13 cellular contexts compared by ENCODE assay signal in genomic region chr2:183284606-183285005, GRCh38.
DNase-seq lines count a peak whose midpoint lies in the region; TF ChIP-seq lines count a peak whose summit lies in the region.
"Had no signal": no experiment of that assay in that cellular context is flagged by ENCODE, and none has a peak within 500 bp of the region (broad histone marks: within the 10 kb centered on the region; RNA-seq: fewer than 3 reads in every experiment).

No MANE protein-coding gene starts in this region.

- H3K36me3 ChIP-seq in vagina = no peaks in the 10 kb centered on the region
- H3K36me3 ChIP-seq: upper lobe of left lung had no signal

- no peaks in the 10 kb centered on the region for H3K27me3 ChIP-seq in vagina
- H3K27me3 ChIP-seq: upper lobe of left lung had no signal

- no peak overlapping the region for H3K4me3 ChIP-seq in astrocyte of the cerebellum (ENCODE audit: low read depth, low read length)
- no peak overlapping the region for H3K4me3 ChIP-seq in vagina
- H3K4me3 ChIP-seq: upper lobe of left lung had no signal

- intact Hi-C loops in vagina (cut with DNase I) = no loop called here

- in situ Hi-C loops in astrocyte of the cerebellum (cut with HindIII; ENCODE audit: low sequenced_read_pairs) = no loop called here

- no peak overlapping the region for H3K27ac ChIP-seq in vagina
- H3K27ac ChIP-seq: upper lobe of left lung had no signal

- H3K4me1 ChIP-seq in vagina = no peaks in the 10 kb centered on the region
- H3K4me1 ChIP-seq: upper lobe of left lung had no signal

- no peak for TF ChIP-seq POLR2A in vagina (IDR thresholded peaks at IDR 0.05)

- DNase-seq in AG08395 (ENCODE audit: low spot score) = peak; percentile 67
- peak; percentile 98 for DNase-seq in HS-5 (ENCODE audit: low read depth)
- DNase-seq in astrocyte of the cerebellum (ENCODE audit: low read depth) = peak; percentile 6
- peak; percentile 82 for DNase-seq in iris pigment epithelial cell (ENCODE audit: low read depth)
- DNase-seq in effector CD8-positive, alpha-beta T cell (lab: John Stamatoyannopoulos, UW) = no peak
- DNase-seq in SKM-1 (lab: John Stamatoyannopoulos, UW; ENCODE audit: unreplicated experiment) = no peak
- no peak for DNase-seq in stimulated activated CD4-positive, alpha-beta T cell treated with anti-CD3 and anti-CD28 coated beads, Interleukin-2, amount 100 ng/mL, for 48 hours
- no peak for DNase-seq in vagina (ENCODE audit: extremely low spot score in 2 of 2)
- DNase-seq: activated naive CD4-positive, alpha-beta T cell treated with Interleukin-2 at 50 U/mL for 16 hours; midbrain; NCI-H187 treated with DMSO at 0.1 percent for 48 hours; NCI-H526 treated with DMSO at 0.1 percent for 48 hours; upper lobe of left lung had no signal

- no peaks in the 10 kb centered on the region for H3K9me3 ChIP-seq in vagina
- H3K9me3 ChIP-seq: upper lobe of left lung had no signal

- TF ChIP-seq CTCF in astrocyte of the cerebellum (IDR thresholded peaks at IDR 0.05; ENCODE audit: low read depth, low read length, missing control alignments) (no peak), vagina (IDR thresholded peaks at IDR 0.05) (no peak)

Comparison
In these comparisons a context has a peak if more than half of its experiments do, and no peak if none do; other contexts are left out.
1. DNase-seq: peak in AG08395 (single experiment), HS-5 (single experiment), astrocyte of the cerebellum (single experiment) and iris pigment epithelial cell (single experiment); none in effector CD8-positive, alpha-beta T cell (single experiment), SKM-1 (single experiment), stimulated activated CD4-positive, alpha-beta T cell treated with anti-CD3 and anti-CD28 coated beads, Interleukin-2, amount 100 ng/mL, for 48 hours (0 of 2) and vagina (0 of 2).